In the genomic region with DNA sequence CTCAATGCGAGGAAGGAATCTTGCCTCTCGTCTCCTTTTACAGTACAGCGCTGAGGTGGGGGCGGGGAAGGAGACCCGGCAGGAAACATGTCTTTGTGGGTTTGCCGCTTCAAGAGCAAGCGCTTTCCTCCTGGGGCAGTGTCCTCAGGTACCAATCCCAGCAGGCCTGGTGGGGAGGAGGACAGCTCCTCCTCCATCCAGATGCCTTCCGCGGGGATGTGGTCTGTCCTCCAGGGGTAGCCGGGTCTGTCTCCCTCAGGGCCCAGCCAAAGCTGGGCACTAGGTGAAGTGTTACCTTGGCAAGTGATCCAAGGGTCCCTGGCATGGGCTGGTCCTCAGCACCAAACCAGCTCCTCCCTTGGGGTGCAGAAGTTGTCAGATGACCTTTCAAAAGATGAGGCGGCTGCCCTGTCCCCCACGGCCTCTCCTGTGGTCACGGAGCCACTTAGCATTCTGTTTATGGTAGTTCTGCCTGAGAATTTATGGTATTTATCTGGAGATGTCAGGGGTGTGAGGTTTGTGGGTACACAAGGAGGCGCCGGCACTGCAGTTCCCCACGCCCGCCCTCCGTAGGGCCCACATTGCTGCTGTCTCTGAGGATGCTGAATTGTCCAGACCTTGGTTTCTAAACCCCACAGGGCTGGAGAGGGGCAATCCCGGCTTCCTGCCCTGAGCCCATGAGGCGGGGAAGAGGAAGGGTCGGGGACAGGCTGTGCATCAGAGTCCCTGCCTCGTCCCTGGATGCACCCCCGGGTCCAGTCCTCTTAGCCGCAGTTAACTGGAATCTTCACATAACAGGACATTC, we compare ENCODE assay signal across 16 cellular contexts.
DNase-seq lines count a peak whose midpoint lies in the region; ATAC-seq and TF ChIP-seq lines count a peak whose summit lies in the region.
"Had no signal": no experiment of that assay in that cellular context is flagged by ENCODE, and none has a peak within 500 bp of the region (broad histone marks: within the 10 kb centered on the region; RNA-seq: fewer than 3 reads in every experiment).

No MANE protein-coding gene starts in this region.

- no peak for TF ChIP-seq CTCF in CD4-positive, alpha-beta T cell (IDR thresholded peaks at IDR 0.05)
- TF ChIP-seq CTCF in Loucy (conservative IDR thresholded peaks at IDR 0.05; ENCODE audit: low read length): no peak; the same call in 1 of the 2 replicates

- H3K4me3 ChIP-seq in Loucy (ENCODE audit: low read length, poor library complexity, severe bottlenecking) (peak overlapping the region; percentile 51), iPS-15b (ENCODE audit: low read depth, low read length) (peak overlapping the region; percentile 59), neuronal stem cell (ENCODE audit: low read length in 2 of 2) (no peak overlapping the region)
- H3K4me3 ChIP-seq: mucosa of descending colon had no signal

- peak overlapping the region; percentile 23 for H3K18ac ChIP-seq in neuronal stem cell (ENCODE audit: low read length)

- H3K4ac ChIP-seq in neuronal stem cell (ENCODE audit: low read length): no peak overlapping the region

- H3K27ac Mint-ChIP-seq in CD4-positive, alpha-beta T cell: no peak overlapping the region
- H3K27ac Mint-ChIP-seq: stimulated activated naive CD8-positive, alpha-beta T cell treated with anti-CD3 and anti-CD28 coated beads, Interleukin-15, Interleukin-2, amounts not matched to agents 100 ng/mL and 50 ng/mL, for 24 hours had no signal

- peak overlapping the region; percentile 57 for H3K9ac ChIP-seq in Loucy (ENCODE audit: low read depth, low read length, poor library complexity, severe bottlenecking)
- no peak overlapping the region for H3K9ac ChIP-seq in iPS-15b (ENCODE audit: low read depth, low read length)
- no peak overlapping the region for H3K9ac ChIP-seq in neuronal stem cell (ENCODE audit: low read depth, low read length, poor library complexity)
- H3K9ac ChIP-seq: parathyroid adenoma had no signal

- H3K4me3 Mint-ChIP-seq in CD4-positive, alpha-beta T cell: no peak overlapping the region
- H3K4me3 Mint-ChIP-seq: stimulated activated naive CD8-positive, alpha-beta T cell treated with anti-CD3 and anti-CD28 coated beads, Interleukin-15, Interleukin-2, amounts not matched to agents 100 ng/mL and 50 ng/mL, for 24 hours had no signal

- H3K36me3 ChIP-seq in Loucy (ENCODE audit: insufficient read depth, low read length) (no peaks in the 10 kb centered on the region), iPS-15b (ENCODE audit: control insufficient read depth, insufficient read depth, low read length) (no peaks in the 10 kb centered on the region), neuronal stem cell (replicated peaks in 1 of 2; ENCODE audit: control insufficient read depth in 2 of 2, insufficient read depth in 2 of 2, low read length in 2 of 2) (no peaks in the 10 kb centered on the region)
- H3K36me3 ChIP-seq: gastroesophageal sphincter had no signal

- H3K14ac ChIP-seq in neuronal stem cell (ENCODE audit: low read length): no peak overlapping the region

- no peak overlapping the region for H3K27ac ChIP-seq in CD4-positive, alpha-beta T cell (ENCODE audit: low read depth, low read length)
- H3K27ac ChIP-seq in neuronal stem cell (replicated peaks; ENCODE audit: low read length): no peak overlapping the region
- H3K27ac ChIP-seq: parathyroid adenoma had no signal

- H2BK12ac ChIP-seq in neuronal stem cell (ENCODE audit: low read length): no peak overlapping the region

- H3K79me2 ChIP-seq in Loucy (ENCODE audit: insufficient read depth, low read length): no peaks in the 10 kb centered on the region
- H3K79me2 ChIP-seq: parathyroid adenoma had no signal

- H3K23ac ChIP-seq in neuronal stem cell (ENCODE audit: low read depth, low read length, poor library complexity): peak overlapping the region; percentile 53

- H3K79me1 ChIP-seq in neuronal stem cell (ENCODE audit: low read depth, low read length): no peaks in the 10 kb centered on the region

- H3K9me3 Mint-ChIP-seq in CD4-positive, alpha-beta T cell: no peaks in the 10 kb centered on the region
- H3K9me3 Mint-ChIP-seq: stimulated activated naive CD8-positive, alpha-beta T cell treated with anti-CD3 and anti-CD28 coated beads, Interleukin-15, Interleukin-2, amounts not matched to agents 100 ng/mL and 50 ng/mL, for 24 hours had no signal

- no peaks in the 10 kb centered on the region for H3K9me2 ChIP-seq in Loucy (replicated peaks; ENCODE audit: low read depth, low read length)

- peaks cover 60% of the 10 kb centered on the region for H3K27me3 ChIP-seq in CD4-positive, alpha-beta T cell (ENCODE audit: control insufficient read depth, insufficient read depth, low read length)
- H3K27me3 ChIP-seq in Loucy (ENCODE audit: insufficient read depth, low read length, poor library complexity, severe bottlenecking): no peaks in the 10 kb centered on the region
- peaks cover 59% of the 10 kb centered on the region for H3K27me3 ChIP-seq in iPS-15b (ENCODE audit: control insufficient read depth, insufficient read depth, low read length)
- peaks cover 16 to 72% (median 57%) of the 10 kb centered on the region in 3 experiments for H3K27me3 ChIP-seq in neuronal stem cell (ENCODE audit: control insufficient read depth in 3 of 3, insufficient read depth in 3 of 3, low read depth in 1 of 3, low read length in 3 of 3)

- DNase-seq in CD4-positive, alpha-beta T cell: no peak
- no peak for DNase-seq in neuronal stem cell (ENCODE audit: low spot score)
- no peak for DNase-seq in kidney glomerular epithelial cell (lab: John Stamatoyannopoulos, UW)
- no peak for DNase-seq in NCI-H187 treated with DMSO at 0.1 percent for 48 hours (lab: John Stamatoyannopoulos, UW)
- DNase-seq in stimulated activated CD4-positive, alpha-beta T cell treated with anti-CD3 and anti-CD28 coated beads, Interleukin-2, amount 100 ng/mL, for 24 hours: no peak
- DNase-seq: activated CD4-positive, alpha-beta T cell treated with anti-CD3 and anti-CD28 coated beads for 4 hours; anterior cingulate cortex; mucosa of descending colon; NCI-H2029 treated with DMSO at 0.1 percent for 48 hours; PC-3 had no signal

- H3K27me3 Mint-ChIP-seq in CD4-positive, alpha-beta T cell: peaks cover 73% of the 10 kb centered on the region

- no peaks in the 10 kb centered on the region for H3K36me3 Mint-ChIP-seq in CD4-positive, alpha-beta T cell (ENCODE audit: low read depth)

- no peaks in the 10 kb centered on the region for H4K20me1 ChIP-seq in Loucy (ENCODE audit: insufficient read depth, low read length, poor library complexity, severe bottlenecking)

- no peaks in the 10 kb centered on the region for H3F3A ChIP-seq in Loucy (ENCODE audit: low read depth)

- CTCF ChIA-PET in CD4-positive, alpha-beta T cell (lab: Charles Lee): no interaction called here

- intact Hi-C loops in CD4-positive, alpha-beta T cell (cut with DNase I, micrococcal nuclease): no loop called here

- POLR2A ChIA-PET in CD4-positive, alpha-beta T cell (lab: Charles Lee): no interaction called here

- H3K4me2 ChIP-seq in Loucy (ENCODE audit: low read depth, low read length, poor library complexity, severe bottlenecking): peak overlapping the region; percentile 69
- no peak overlapping the region for H3K4me2 ChIP-seq in neuronal stem cell (ENCODE audit: insufficient read depth, low read length, poor library complexity, severe bottlenecking)

- peak overlapping the region; percentile 55 for H2BK5ac ChIP-seq in neuronal stem cell (ENCODE audit: low read length)

- no peaks in the 10 kb centered on the region for H3K4me1 Mint-ChIP-seq in CD4-positive, alpha-beta T cell (ENCODE audit: low read depth)

- no peak overlapping the region for H4K8ac ChIP-seq in neuronal stem cell (ENCODE audit: low read depth, low read length)

- ATAC-seq in CD4-positive, alpha-beta T cell (ENCODE audit: poor library complexity): peak; percentile 32
- ATAC-seq in GM19328 (IDR thresholded peaks at IDR 0.05; ENCODE audit: unreplicated experiment): no peak
- ATAC-seq: gastroesophageal sphincter had no signal

- peak overlapping the region; percentile 51 for H2AK5ac ChIP-seq in neuronal stem cell (ENCODE audit: low read depth, low read length)

- H2BK15ac ChIP-seq in neuronal stem cell (ENCODE audit: low read length): no peak overlapping the region

- no peak overlapping the region for H2BK120ac ChIP-seq in neuronal stem cell (ENCODE audit: low read depth, low read length)

- H3K4me1 ChIP-seq in Loucy (ENCODE audit: insufficient read depth, low read length, poor library complexity, severe bottlenecking) (peaks cover 29% of the 10 kb centered on the region), iPS-15b (ENCODE audit: control insufficient read depth, insufficient read depth, low read length) (peaks cover 26% of the 10 kb centered on the region), neuronal stem cell (ENCODE audit: control insufficient read depth in 2 of 2, insufficient read depth in 1 of 2, low read depth in 1 of 2, low read length in 2 of 2) (peaks cover 0 to 13% of the 10 kb centered on the region in 2 donors)
- H3K4me1 ChIP-seq: parathyroid adenoma had no signal

- no peak overlapping the region for H4K91ac ChIP-seq in neuronal stem cell (ENCODE audit: low read depth, low read length, poor library complexity)

- H3K9me3 ChIP-seq in CD4-positive, alpha-beta T cell (ENCODE audit: control insufficient read depth, low read length): no peaks in the 10 kb centered on the region
- H3K9me3 ChIP-seq in Loucy (ENCODE audit: insufficient read depth, low read depth, low read length) (no peaks in the 10 kb centered on the region), iPS-15b (ENCODE audit: control insufficient read depth, insufficient read depth, low read length) (no peaks in the 10 kb centered on the region), neuronal stem cell (replicated peaks in 1 of 2; ENCODE audit: control insufficient read depth in 2 of 2, insufficient read depth in 1 of 2, low read depth in 1 of 2, low read length in 2 of 2) (no peaks in the 10 kb centered on the region)
- H3K9me3 ChIP-seq: gastroesophageal sphincter, mucosa of descending colon had no signal

- no CpG with 5 or more reads among the region's 24 CpGs for WGBS in neuronal stem cell (ENCODE audit: extremely low coverage in 2 of 2, insufficient read length in 2 of 2, insufficient replicate concordance in 1 of 2), 2 donors

- H2AFZ ChIP-seq in Loucy (ENCODE audit: low read length): peak overlapping the region; percentile 71
- no peak overlapping the region for H2AFZ ChIP-seq in neuronal stem cell (ENCODE audit: low read length)

Comparison
In these comparisons a context has a peak if more than half of its experiments do, and no peak if none do; other contexts are left out.
1. H3K4me3 ChIP-seq: peak in Loucy (single experiment) and iPS-15b (single experiment); none in neuronal stem cell (0 of 2).